In genomic region chr20:43736588-43737091, GRCh38 we compare ENCODE assay signal across 11 cellular contexts. TPM values are rescaled to one million over a fixed set of nuclear protein-coding genes. Genes with fewer than 3 reads are reported as not detected.
DNase-seq lines count a peak whose midpoint lies in the region; ATAC-seq and TF ChIP-seq lines count a peak whose summit lies in the region.
"Had no signal": no experiment of that assay in that cellular context is flagged by ENCODE, and none has a peak within 500 bp of the region (broad histone marks: within the 10 kb centered on the region; RNA-seq: fewer than 3 reads in every experiment).

No MANE protein-coding gene starts in this region.

- no peaks in the 10 kb centered on the region for H3K9me2 ChIP-seq in SK-N-SH

- DNase-seq in DMS 273 (lab: John Stamatoyannopoulos, UW; ENCODE audit: unreplicated experiment) (peak; percentile 37), DMS 273 treated with DMSO at 0.1 percent for 48 hours (lab: John Stamatoyannopoulos, UW) (no peak), RWPE2 (ENCODE audit: low spot score) (no peak), left lobe of liver (ENCODE audit: low spot score) (no peak), SK-N-SH (no peak), colonic mucosa (no peak)
- DNase-seq in naive thymus-derived CD4-positive, alpha-beta T cell, result peak in 3 of 9 donors; percentile 6 to 34 (median 17)
- DNase-seq: NCI-H2171 treated with DMSO at 0.1 percent for 48 hours had no signal

- POLR2A ChIA-PET in naive thymus-derived CD4-positive, alpha-beta T cell (lab: Charles Lee), result interaction anchor here (2.0 kb wide), 1 partner anchor 14 kb away, joined by 6 read pairs; no protein-coding TSS in a partner anchor
- POLR2A ChIA-PET in SK-N-SH (lab: Yijun Ruan, JAX), result no interaction called here

- H3K4me1 ChIP-seq in RWPE2 (ENCODE audit: insufficient read depth, poor library complexity, severe bottlenecking), result no peaks in the 10 kb centered on the region
- peaks cover 0 to 15% of the 10 kb centered on the region in 2 donors for H3K4me1 ChIP-seq in naive thymus-derived CD4-positive, alpha-beta T cell (ENCODE audit: control insufficient read depth in 2 of 2, insufficient read depth in 2 of 2, low read length in 2 of 2)
- H3K4me1 ChIP-seq in SK-N-SH (ENCODE audit: control insufficient read depth in 1 of 2, insufficient read depth in 2 of 2, low read depth in 1 of 2, low read length in 1 of 2), result no peaks in the 10 kb centered on the region
- no peaks in the 10 kb centered on the region for H3K4me1 ChIP-seq in colonic mucosa

- peaks cover 0 to 8% (median 0%) of the 10 kb centered on the region in 5 donors for H3K27me3 Mint-ChIP-seq in naive thymus-derived CD4-positive, alpha-beta T cell

- H3K9me3 ChIP-seq in RWPE2 (ENCODE audit: severe bottlenecking) (no peaks in the 10 kb centered on the region), SK-N-SH (no peaks in the 10 kb centered on the region), colonic mucosa (no peaks in the 10 kb centered on the region)
- no peaks in the 10 kb centered on the region for H3K9me3 ChIP-seq in naive thymus-derived CD4-positive, alpha-beta T cell (ENCODE audit: control insufficient read depth in 2 of 3, low read length in 3 of 3)

- peaks cover 0 to 1% (median 0%) of the 10 kb centered on the region in 5 donors for H3K36me3 Mint-ChIP-seq in naive thymus-derived CD4-positive, alpha-beta T cell

- WGBS in SK-N-SH (ENCODE audit: low lambda C conversion rate), result 77% methylated on average over 1 of the region's 1 CpG

- H4K20me1 ChIP-seq in SK-N-SH (ENCODE audit: insufficient read depth), result no peaks in the 10 kb centered on the region

- H3K27me3 ChIP-seq in RWPE2 (ENCODE audit: insufficient read depth, poor library complexity, severe bottlenecking), result no peaks in the 10 kb centered on the region
- H3K27me3 ChIP-seq in naive thymus-derived CD4-positive, alpha-beta T cell (ENCODE audit: control insufficient read depth in 2 of 2, insufficient read depth in 2 of 2, low read length in 2 of 2), result no peaks in the 10 kb centered on the region
- H3K27me3 ChIP-seq in SK-N-SH (ENCODE audit: insufficient read depth), result no peaks in the 10 kb centered on the region
- no peaks in the 10 kb centered on the region for H3K27me3 ChIP-seq in colonic mucosa

- no peak overlapping the region for H2AFZ ChIP-seq in SK-N-SH (ENCODE audit: low read depth)

- no peak overlapping the region for H3K4me2 ChIP-seq in SK-N-SH

- TF ChIP-seq CTCF in RWPE2 (IDR thresholded peaks at IDR 0.05; ENCODE audit: poor library complexity, severe bottlenecking) (no peak), SK-N-SH (IDR thresholded peaks at IDR 0.05) (no peak), colonic mucosa (IDR thresholded peaks at IDR 0.05) (no peak)

- ATAC-seq in HG02852 (IDR thresholded peaks at IDR 0.05; ENCODE audit: unreplicated experiment) (peak; percentile 73), RWPE2 (ENCODE audit: low read depth) (0 out of 3 replicates have a peak, but pooled peaks have one; percentile 15), left lobe of liver (no peak)
- ATAC-seq in naive thymus-derived CD4-positive, alpha-beta T cell, result peak; percentile 46

- no peak for TF ChIP-seq EP300 in SK-N-SH (IDR thresholded peaks at IDR 0.05; ENCODE audit: borderline replicate concordance in 1 of 2, low read depth in 1 of 2, low read length in 1 of 2)

- H3F3A ChIP-seq in SK-N-SH (replicated peaks; ENCODE audit: insufficient read depth), result no peaks in the 10 kb centered on the region

- no peaks in the 10 kb centered on the region for H3K9me3 Mint-ChIP-seq in naive thymus-derived CD4-positive, alpha-beta T cell

- TF ChIP-seq RAD21 in SK-N-SH (IDR thresholded peaks at IDR 0.05; ENCODE audit: low read length), result no peak

- H3K4me3 Mint-ChIP-seq in naive thymus-derived CD4-positive, alpha-beta T cell, result no peak overlapping the region

- peaks cover 5 to 44% (median 23%) of the 10 kb centered on the region in 7 donors for H3K4me1 Mint-ChIP-seq in naive thymus-derived CD4-positive, alpha-beta T cell

- H3K9ac ChIP-seq in SK-N-SH (no peak overlapping the region), colonic mucosa (ENCODE audit: low read depth in 2 of 2, low read length in 2 of 2) (no peak overlapping the region)

- H3K36me3 ChIP-seq in RWPE2 (ENCODE audit: low read depth) (no peaks in the 10 kb centered on the region), SK-N-SH (replicated peaks in 1 of 2; ENCODE audit: control insufficient read depth in 1 of 2, insufficient read depth in 2 of 2, low read length in 1 of 2) (no peaks in the 10 kb centered on the region), colonic mucosa (no peaks in the 10 kb centered on the region)
- H3K36me3 ChIP-seq in naive thymus-derived CD4-positive, alpha-beta T cell (ENCODE audit: control insufficient read depth in 2 of 3, insufficient read depth in 3 of 3, low read length in 3 of 3), result no peaks in the 10 kb centered on the region

- H3K79me2 ChIP-seq in SK-N-SH (ENCODE audit: insufficient read depth), result no peaks in the 10 kb centered on the region

- H3K4me3 ChIP-seq in RWPE2 (ENCODE audit: severe bottlenecking) (no peak overlapping the region), SK-N-SH (ENCODE audit: low read depth in 2 of 2, low read length in 1 of 2) (no peak overlapping the region), colonic mucosa (no peak overlapping the region)
- no peak overlapping the region for H3K4me3 ChIP-seq in naive thymus-derived CD4-positive, alpha-beta T cell (ENCODE audit: low read length)

- CTCF ChIA-PET in naive thymus-derived CD4-positive, alpha-beta T cell (lab: Charles Lee), result no interaction called here
- CTCF ChIA-PET in SK-N-SH (lab: Yijun Ruan, JAX), result interaction anchor here (1.0 to 2.8 kb wide), 4 partner anchors 10 to 344 kb away, joined by 3 to 12 read pairs (median 7); no protein-coding TSS in a partner anchor

- intact Hi-C loops in naive thymus-derived CD4-positive, alpha-beta T cell (cut with micrococcal nuclease), result no loop called here
- intact Hi-C loops in colonic mucosa (cut with DNase I), result no loop called here

- peak overlapping the region in 2 of 9 donors; percentile 43 to 47 for H3K27ac Mint-ChIP-seq in naive thymus-derived CD4-positive, alpha-beta T cell

- H3K27ac ChIP-seq in RWPE2 (ENCODE audit: poor library complexity, severe bottlenecking) (no peak overlapping the region), SK-N-SH (ENCODE audit: low read depth in 2 of 2, low read length in 1 of 2) (no peak overlapping the region), colonic mucosa (no peak overlapping the region)
- no peak overlapping the region for H3K27ac ChIP-seq in naive thymus-derived CD4-positive, alpha-beta T cell (ENCODE audit: low read depth, low read length)
- H3K27ac ChIP-seq: 22Rv1 had no signal

TF ChIP-seq in SK-N-SH, 30 proteins besides CTCF, POLR2A, EP300 and RAD21 (continues in another document):
- TF ChIP-seq ELF1 (IDR thresholded peaks at IDR 0.05) (no peak), GABPA (IDR thresholded peaks at IDR 0.05; ENCODE audit: low read depth) (no peak), SMC3 (IDR thresholded peaks at IDR 0.05; ENCODE audit: low read depth, low read length) (no peak), GATA2 (CRISPR knock-in tag; IDR thresholded peaks at IDR 0.05) (no peak), YY1 (IDR thresholded peaks at IDR 0.05; ENCODE audit: low read depth) (no peak), NRF1 (IDR thresholded peaks at IDR 0.05; ENCODE audit: low read depth, low read length) (no peak), RCOR1 (IDR thresholded peaks at IDR 0.05; ENCODE audit: low read length) (no peak), PBX3 (IDR thresholded peaks at IDR 0.05) (no peak), RXRA (IDR thresholded peaks at IDR 0.05; ENCODE audit: borderline replicate concordance, low read depth) (no peak), TEAD4 (IDR thresholded peaks at IDR 0.05; ENCODE audit: borderline replicate concordance, insufficient read depth) (no peak), SIN3A (IDR thresholded peaks at IDR 0.05; ENCODE audit: borderline replicate concordance, low read depth, low read length) (no peak)
- TF ChIP-seq, protein P1, sequence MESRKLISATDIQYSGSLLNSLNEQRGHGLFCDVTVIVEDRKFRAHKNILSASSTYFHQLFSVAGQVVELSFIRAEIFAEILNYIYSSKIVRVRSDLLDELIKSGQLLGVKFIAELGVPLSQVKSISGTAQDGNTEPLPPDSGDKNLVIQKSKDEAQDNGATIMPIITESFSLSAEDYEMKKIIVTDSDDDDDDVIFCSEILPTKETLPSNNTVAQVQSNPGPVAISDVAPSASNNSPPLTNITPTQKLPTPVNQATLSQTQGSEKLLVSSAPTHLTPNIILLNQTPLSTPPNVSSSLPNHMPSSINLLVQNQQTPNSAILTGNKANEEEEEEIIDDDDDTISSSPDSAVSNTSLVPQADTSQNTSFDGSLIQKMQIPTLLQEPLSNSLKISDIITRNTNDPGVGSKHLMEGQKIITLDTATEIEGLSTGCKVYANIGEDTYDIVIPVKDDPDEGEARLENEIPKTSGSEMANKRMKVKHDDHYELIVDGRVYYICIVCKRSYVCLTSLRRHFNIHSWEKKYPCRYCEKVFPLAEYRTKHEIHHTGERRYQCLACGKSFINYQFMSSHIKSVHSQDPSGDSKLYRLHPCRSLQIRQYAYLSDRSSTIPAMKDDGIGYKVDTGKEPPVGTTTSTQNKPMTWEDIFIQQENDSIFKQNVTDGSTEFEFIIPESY (IDR thresholded peaks at IDR 0.05; ENCODE audit: borderline replicate concordance, low read depth), result no peak
- TF ChIP-seq, protein P2, sequence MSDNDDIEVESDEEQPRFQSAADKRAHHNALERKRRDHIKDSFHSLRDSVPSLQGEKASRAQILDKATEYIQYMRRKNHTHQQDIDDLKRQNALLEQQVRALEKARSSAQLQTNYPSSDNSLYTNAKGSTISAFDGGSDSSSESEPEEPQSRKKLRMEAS (IDR thresholded peaks at IDR 0.05; ENCODE audit: low read depth), result no peak

RNA-seq across cellular contexts. Expression of gene GTSF1L, which starts 9.8 kb away (rescaled TPM):
- total RNA-seq in naive thymus-derived CD4-positive, alpha-beta T cell, result 1 to 10 TPM in 2 of 5 experiments, not detected in 3; 1.4 to 1.7 TPM
- polyA plus RNA-seq in naive thymus-derived CD4-positive, alpha-beta T cell, result not detected
- not detected for total RNA-seq in left lobe of liver
- not detected in 2 replicates for polyA plus RNA-seq in SK-N-SH (2012; rRNA removed)
- not detected in 2 replicates for polyA plus RNA-seq in SK-N-SH (2012; cell fraction: cytosol; rRNA removed)
- not detected in 2 replicates for polyA plus RNA-seq in SK-N-SH (2012; cell fraction: nucleus; rRNA removed)
- not detected for total RNA-seq in colonic mucosa
- total RNA-seq: osteocyte had no signal
